In genomic region chr9:130193531-130194405, GRCh38 we compare ENCODE assay signal across 1 cellular context.
TF ChIP-seq lines count a peak whose summit lies in the region.

No MANE protein-coding gene starts in this region.

TF ChIP-seq in SK-N-SH treated with all-trans-retinoic acid at 6 μM for 48 hours, 23 proteins besides CTCF, POLR2A, EP300 and RAD21 (continued from another document):
- TF ChIP-seq TSHZ2 (CRISPR knock-in tag; IDR thresholded peaks at IDR 0.05) (no peak), SNAI2 (CRISPR knock-in tag; IDR thresholded peaks at IDR 0.05) (no peak), ESRRG (CRISPR knock-in tag; IDR thresholded peaks at IDR 0.05) (no peak), ARNTL (CRISPR knock-in tag; IDR thresholded peaks at IDR 0.05; ENCODE audit: borderline replicate concordance, low read depth) (no peak), ZC3H10 (CRISPR knock-in tag; IDR thresholded peaks at IDR 0.05) (no peak), PPARA (CRISPR knock-in tag; IDR thresholded peaks at IDR 0.05; ENCODE audit: borderline replicate concordance) (no peak), CREB5 (CRISPR knock-in tag; IDR thresholded peaks at IDR 0.05; ENCODE audit: low read depth) (no peak), PATZ1 (CRISPR knock-in tag; IDR thresholded peaks at IDR 0.05; ENCODE audit: borderline replicate concordance) (no peak), ZFP3 (CRISPR knock-in tag; IDR thresholded peaks at IDR 0.05) (no peak)
